ENCODE assay signal across 12 cellular contexts in genomic region chr2:40279001-40279400, GRCh38.
DNase-seq lines count a peak whose midpoint lies in the region; ATAC-seq and TF ChIP-seq lines count a peak whose summit lies in the region.
"Had no signal": no experiment of that assay in that cellular context is flagged by ENCODE, and none has a peak within 500 bp of the region (broad histone marks: within the 10 kb centered on the region; RNA-seq: fewer than 3 reads in every experiment).

No MANE protein-coding gene starts in this region.

- H3K27me3 Mint-ChIP-seq in osteocyte (ENCODE audit: unreplicated experiment), result no peaks in the 10 kb centered on the region
- H3K27me3 Mint-ChIP-seq in activated T-cell treated with anti-CD3 and anti-CD28 coated beads, Interleukin-2, amount 50 U/mL, for 4 hours (ENCODE audit: low read depth), result no peaks in the 10 kb centered on the region

- peak overlapping the region; percentile 86 for H3K27ac ChIP-seq in BLaER1

- TF ChIP-seq CTCF in fibroblast of mammary gland (conservative IDR thresholded peaks at IDR 0.05; ENCODE audit: control insufficient read depth, insufficient read depth, low read depth, low read length), result no peak
- no peak for TF ChIP-seq CTCF in osteocyte (IDR thresholded peaks at IDR 0.05)

- peak overlapping the region; percentile 42 for H3K4me3 Mint-ChIP-seq in osteocyte (ENCODE audit: unreplicated experiment)
- H3K4me3 Mint-ChIP-seq in activated T-cell treated with anti-CD3 and anti-CD28 coated beads, Interleukin-2, amount 50 U/mL, for 4 hours, result no peak overlapping the region
- H3K4me3 Mint-ChIP-seq: activated naive CD8-positive, alpha-beta T cell treated with anti-CD3 and anti-CD28 coated beads, Interleukin-2, amount 10 ng/mL, durations not matched to agents 7 days and 5 days; CD14-positive monocyte had no signal

- H4K20me1 ChIP-seq in BLaER1, result no peaks in the 10 kb centered on the region

- no peak for ATAC-seq in activated T-cell treated with anti-CD3 and anti-CD28 coated beads, Interleukin-2, amount 50 U/mL, for 4 hours
- ATAC-seq in HG02571 (IDR thresholded peaks at IDR 0.05; ENCODE audit: unreplicated experiment), result no peak

- H3K9me3 Mint-ChIP-seq in osteocyte (ENCODE audit: unreplicated experiment), result no peaks in the 10 kb centered on the region
- no peaks in the 10 kb centered on the region for H3K9me3 Mint-ChIP-seq in activated T-cell treated with anti-CD3 and anti-CD28 coated beads, Interleukin-2, amount 50 U/mL, for 4 hours
- H3K9me3 Mint-ChIP-seq: activated naive CD8-positive, alpha-beta T cell treated with anti-CD3 and anti-CD28 coated beads, Interleukin-2, amount 10 ng/mL, durations not matched to agents 7 days and 5 days; CD14-positive monocyte had no signal

- H3K4me2 ChIP-seq in BLaER1, result peak overlapping the region; percentile 87

- H3K27me3 ChIP-seq in BLaER1, result no peaks in the 10 kb centered on the region
- H3K27me3 ChIP-seq: spleen had no signal

- H3K4me1 Mint-ChIP-seq in osteocyte (ENCODE audit: unreplicated experiment), result peaks cover 63% of the 10 kb centered on the region
- no peaks in the 10 kb centered on the region for H3K4me1 Mint-ChIP-seq in activated T-cell treated with anti-CD3 and anti-CD28 coated beads, Interleukin-2, amount 50 U/mL, for 4 hours (ENCODE audit: low read depth)
- H3K4me1 Mint-ChIP-seq: activated naive CD8-positive, alpha-beta T cell treated with anti-CD3 and anti-CD28 coated beads, Interleukin-2, amount 10 ng/mL, durations not matched to agents 7 days and 5 days had no signal

- H3K4me3 ChIP-seq in BLaER1 (peak overlapping the region; percentile 35), fibroblast of mammary gland (ENCODE audit: control insufficient read depth, low read depth, low read length) (no peak overlapping the region)

- H3K4me1 ChIP-seq in BLaER1, result peaks cover 89% of the 10 kb centered on the region

- no peaks in the 10 kb centered on the region for H3K36me3 Mint-ChIP-seq in osteocyte (ENCODE audit: unreplicated experiment)
- no peaks in the 10 kb centered on the region for H3K36me3 Mint-ChIP-seq in activated T-cell treated with anti-CD3 and anti-CD28 coated beads, Interleukin-2, amount 50 U/mL, for 4 hours (ENCODE audit: insufficient read depth)
- H3K36me3 Mint-ChIP-seq: activated naive CD8-positive, alpha-beta T cell treated with anti-CD3 and anti-CD28 coated beads, Interleukin-2, amount 10 ng/mL, durations not matched to agents 7 days and 5 days had no signal

- no peaks in the 10 kb centered on the region for H3K9me3 ChIP-seq in BLaER1
- H3K9me3 ChIP-seq: spleen had no signal

- peak overlapping the region; percentile 65 for H3K9ac ChIP-seq in BLaER1

- no peaks in the 10 kb centered on the region for H3K36me3 ChIP-seq in BLaER1
- H3K36me3 ChIP-seq: spleen had no signal

- H3K27ac Mint-ChIP-seq in osteocyte (ENCODE audit: unreplicated experiment), result peak overlapping the region; percentile 69
- H3K27ac Mint-ChIP-seq: activated naive CD8-positive, alpha-beta T cell treated with anti-CD3 and anti-CD28 coated beads, Interleukin-2, amount 10 ng/mL, durations not matched to agents 7 days and 5 days; CD14-positive monocyte had no signal

- DNase-seq in NCI-H2227 treated with DMSO at 0.1 percent for 48 hours (lab: John Stamatoyannopoulos, UW), result peak; percentile 63
- DNase-seq in fibroblast of mammary gland (ENCODE audit: low read depth), result peak; percentile 51
- DNase-seq in osteocyte (ENCODE audit: extremely low spot score, unreplicated experiment), result no peak
- DNase-seq in GM19240 (ENCODE audit: insufficient read length, low spot score), result no peak
- DNase-seq in activated T-cell treated with anti-CD3 and anti-CD28 coated beads, Interleukin-2, amount 50 U/mL, for 4 hours, result no peak
- DNase-seq in NK-92 (lab: John Stamatoyannopoulos, UW; ENCODE audit: unreplicated experiment), result no peak
- DNase-seq: activated naive CD8-positive, alpha-beta T cell treated with anti-CD3 and anti-CD28 coated beads, Interleukin-2, amount 10 ng/mL, durations not matched to agents 7 days and 5 days; spleen; T1000 had no signal

Comparison
In these comparisons a context has a peak if more than half of its experiments do, and no peak if none do; other contexts are left out.
1. DNase-seq: peak in NCI-H2227 treated with DMSO at 0.1 percent for 48 hours (single experiment) and fibroblast of mammary gland (single experiment); none in osteocyte (single experiment), GM19240 (single experiment), activated T-cell treated with anti-CD3 and anti-CD28 coated beads, Interleukin-2, amount 50 U/mL, for 4 hours (single experiment) and NK-92 (single experiment).